1 cellular context compared by ENCODE assay signal in the genomic region with DNA sequence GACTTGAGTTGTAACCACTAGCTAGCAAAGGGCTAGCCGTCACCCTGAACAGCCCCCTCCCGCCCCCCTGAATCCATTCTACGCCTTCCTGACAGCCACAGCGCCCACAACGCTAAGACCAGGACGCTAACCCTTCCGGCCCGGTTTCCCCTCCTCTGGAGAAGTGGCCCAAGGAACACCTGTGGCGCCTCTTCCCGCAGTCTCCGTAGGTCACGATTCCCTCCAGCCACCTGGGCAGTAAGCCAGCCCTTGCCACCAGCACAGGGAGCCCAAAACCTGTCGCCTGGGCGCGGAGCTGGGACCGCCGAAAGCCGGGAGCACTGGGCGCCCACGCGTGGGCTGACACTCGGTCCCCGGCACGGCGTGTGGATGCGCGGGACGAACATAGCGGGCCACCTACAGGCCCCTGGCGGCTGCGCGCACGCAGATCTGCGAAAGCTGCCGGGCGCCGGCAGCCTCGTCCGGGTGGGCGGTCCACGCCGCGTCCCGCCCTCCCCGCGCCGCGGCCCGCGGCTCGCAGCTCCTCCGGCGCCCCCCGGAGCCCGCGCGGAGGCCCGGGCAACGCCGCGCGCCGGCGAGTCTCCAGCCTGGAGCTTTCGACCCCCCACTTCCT.
TF ChIP-seq lines count a peak whose summit lies in the region.

No MANE protein-coding gene starts in this region.

TF ChIP-seq in K562, 482 proteins besides CTCF, POLR2A, EP300 and RAD21 (continued from another document and continues in another):
- TF ChIP-seq ZNF121 (CRISPR knock-in tag; conservative IDR thresholded peaks at IDR 0.05) (peak; percentile 18; the same call in 1 of the 2 replicates), ILF3 (IDR thresholded peaks at IDR 0.05; ENCODE audit: borderline replicate concordance) (no peak), ETV1 (tag; conservative IDR thresholded peaks at IDR 0.05; ENCODE audit: low read depth) (no peak), POLR2AphosphoS2 (IDR thresholded peaks at IDR 0.05; ENCODE audit: low read length) (no peak), NFRKB (IDR thresholded peaks at IDR 0.05; ENCODE audit: low read depth) (no peak), SPI1 (IDR thresholded peaks at IDR 0.05; ENCODE audit: borderline replicate concordance, low read depth, low read length) (no peak), NR2F6 (CRISPR knock-in tag; IDR thresholded peaks at IDR 0.05) (no peak), ZZZ3 (IDR thresholded peaks at IDR 0.05) (no peak), BHLHE40 (IDR thresholded peaks at IDR 0.05; ENCODE audit: low read length) (no peak), GATAD2A (IDR thresholded peaks at IDR 0.05) (peak; percentile 85), GTF2F1 (IDR thresholded peaks at IDR 0.05; ENCODE audit: low read depth, low read length) (no peak), EGR1 (conservative IDR thresholded peaks at IDR 0.05) (peak; percentile 61; the same call in 1 of the 2 replicates), POLR2G (IDR thresholded peaks at IDR 0.05; ENCODE audit: low read depth, low read length) (no peak), EWSR1 (IDR thresholded peaks at IDR 0.05; ENCODE audit: borderline replicate concordance, low read depth, partially characterized antibody) (no peak), KLF16 (IDR thresholded peaks at IDR 0.05) (no peak), CCNT2 (IDR thresholded peaks at IDR 0.05; ENCODE audit: borderline replicate concordance, extremely low read depth, insufficient read length, low read depth, low read length) (peak; percentile 58), PHB (CRISPR knock-in tag; IDR thresholded peaks at IDR 0.05) (no peak), POLR3G (IDR thresholded peaks at IDR 0.05; ENCODE audit: extremely low read depth, insufficient read length, insufficient replicate concordance) (no peak), ZNF41 (CRISPR knock-in tag; conservative IDR thresholded peaks at IDR 0.05) (no peak), KDM2B (CRISPR knock-in tag; IDR thresholded peaks at IDR 0.05) (peak; percentile 85; the same call in 1 of the 2 replicates), ATF1 (CRISPR knock-in tag; IDR thresholded peaks at IDR 0.05) (no peak), ATF1 (tag; IDR thresholded peaks at IDR 0.05) (no peak), TBP (optimal IDR thresholded peaks at IDR 0.05; ENCODE audit: low read depth, low read length) (no peak), SLC30A9 (CRISPR knock-in tag; IDR thresholded peaks at IDR 0.05) (no peak), GTF2A2 (tag; IDR thresholded peaks at IDR 0.05) (no peak), ZNF175 (CRISPR knock-in tag; IDR thresholded peaks at IDR 0.05; ENCODE audit: low read depth) (no peak), ZNF778 (CRISPR knock-in tag; IDR thresholded peaks at IDR 0.05) (no peak), MTA1 (IDR thresholded peaks at IDR 0.05; ENCODE audit: borderline replicate concordance) (no peak), ETS2 (tag; IDR thresholded peaks at IDR 0.05; ENCODE audit: borderline replicate concordance, poor library complexity, severe bottlenecking) (no peak), SMARCC2 (IDR thresholded peaks at IDR 0.05; ENCODE audit: low read depth) (no peak)
- TF ChIP-seq, protein P1, sequence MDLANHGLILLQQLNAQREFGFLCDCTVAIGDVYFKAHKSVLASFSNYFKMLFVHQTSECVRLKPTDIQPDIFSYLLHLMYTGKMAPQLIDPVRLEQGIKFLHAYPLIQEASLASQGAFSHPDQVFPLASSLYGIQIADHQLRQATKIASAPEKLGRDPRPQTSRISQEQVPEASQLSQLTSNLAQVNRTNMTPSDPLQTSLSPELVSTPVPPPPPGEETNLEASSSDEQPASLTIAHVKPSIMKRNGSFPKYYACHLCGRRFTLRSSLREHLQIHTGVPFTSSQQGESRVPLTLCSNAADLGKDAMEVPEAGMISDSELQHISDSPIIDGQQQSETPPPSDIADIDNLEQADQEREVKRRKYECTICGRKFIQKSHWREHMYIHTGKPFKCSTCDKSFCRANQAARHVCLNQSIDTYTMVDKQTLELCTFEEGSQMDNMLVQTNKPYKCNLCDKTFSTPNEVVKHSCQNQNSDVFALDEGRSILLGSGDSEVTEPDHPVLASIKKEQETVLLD (IDR thresholded peaks at IDR 0.05), result no peak
- TF ChIP-seq, protein P2, sequence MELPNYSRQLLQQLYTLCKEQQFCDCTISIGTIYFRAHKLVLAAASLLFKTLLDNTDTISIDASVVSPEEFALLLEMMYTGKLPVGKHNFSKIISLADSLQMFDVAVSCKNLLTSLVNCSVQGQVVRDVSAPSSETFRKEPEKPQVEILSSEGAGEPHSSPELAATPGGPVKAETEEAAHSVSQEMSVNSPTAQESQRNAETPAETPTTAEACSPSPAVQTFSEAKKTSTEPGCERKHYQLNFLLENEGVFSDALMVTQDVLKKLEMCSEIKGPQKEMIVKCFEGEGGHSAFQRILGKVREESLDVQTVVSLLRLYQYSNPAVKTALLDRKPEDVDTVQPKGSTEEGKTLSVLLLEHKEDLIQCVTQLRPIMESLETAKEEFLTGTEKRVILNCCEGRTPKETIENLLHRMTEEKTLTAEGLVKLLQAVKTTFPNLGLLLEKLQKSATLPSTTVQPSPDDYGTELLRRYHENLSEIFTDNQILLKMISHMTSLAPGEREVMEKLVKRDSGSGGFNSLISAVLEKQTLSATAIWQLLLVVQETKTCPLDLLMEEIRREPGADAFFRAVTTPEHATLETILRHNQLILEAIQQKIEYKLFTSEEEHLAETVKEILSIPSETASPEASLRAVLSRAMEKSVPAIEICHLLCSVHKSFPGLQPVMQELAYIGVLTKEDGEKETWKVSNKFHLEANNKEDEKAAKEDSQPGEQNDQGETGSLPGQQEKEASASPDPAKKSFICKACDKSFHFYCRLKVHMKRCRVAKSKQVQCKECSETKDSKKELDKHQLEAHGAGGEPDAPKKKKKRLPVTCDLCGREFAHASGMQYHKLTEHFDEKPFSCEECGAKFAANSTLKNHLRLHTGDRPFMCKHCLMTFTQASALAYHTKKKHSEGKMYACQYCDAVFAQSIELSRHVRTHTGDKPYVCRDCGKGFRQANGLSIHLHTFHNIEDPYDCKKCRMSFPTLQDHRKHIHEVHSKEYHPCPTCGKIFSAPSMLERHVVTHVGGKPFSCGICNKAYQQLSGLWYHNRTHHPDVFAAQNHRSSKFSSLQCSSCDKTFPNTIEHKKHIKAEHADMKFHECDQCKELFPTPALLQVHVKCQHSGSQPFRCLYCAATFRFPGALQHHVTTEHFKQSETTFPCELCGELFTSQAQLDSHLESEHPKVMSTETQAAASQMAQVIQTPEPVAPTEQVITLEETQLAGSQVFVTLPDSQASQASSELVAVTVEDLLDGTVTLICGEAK (IDR thresholded peaks at IDR 0.05), result peak; percentile 51
- TF ChIP-seq, protein P2 (CRISPR knock-in tag; IDR thresholded peaks at IDR 0.05), result no peak
- TF ChIP-seq, protein P3, sequence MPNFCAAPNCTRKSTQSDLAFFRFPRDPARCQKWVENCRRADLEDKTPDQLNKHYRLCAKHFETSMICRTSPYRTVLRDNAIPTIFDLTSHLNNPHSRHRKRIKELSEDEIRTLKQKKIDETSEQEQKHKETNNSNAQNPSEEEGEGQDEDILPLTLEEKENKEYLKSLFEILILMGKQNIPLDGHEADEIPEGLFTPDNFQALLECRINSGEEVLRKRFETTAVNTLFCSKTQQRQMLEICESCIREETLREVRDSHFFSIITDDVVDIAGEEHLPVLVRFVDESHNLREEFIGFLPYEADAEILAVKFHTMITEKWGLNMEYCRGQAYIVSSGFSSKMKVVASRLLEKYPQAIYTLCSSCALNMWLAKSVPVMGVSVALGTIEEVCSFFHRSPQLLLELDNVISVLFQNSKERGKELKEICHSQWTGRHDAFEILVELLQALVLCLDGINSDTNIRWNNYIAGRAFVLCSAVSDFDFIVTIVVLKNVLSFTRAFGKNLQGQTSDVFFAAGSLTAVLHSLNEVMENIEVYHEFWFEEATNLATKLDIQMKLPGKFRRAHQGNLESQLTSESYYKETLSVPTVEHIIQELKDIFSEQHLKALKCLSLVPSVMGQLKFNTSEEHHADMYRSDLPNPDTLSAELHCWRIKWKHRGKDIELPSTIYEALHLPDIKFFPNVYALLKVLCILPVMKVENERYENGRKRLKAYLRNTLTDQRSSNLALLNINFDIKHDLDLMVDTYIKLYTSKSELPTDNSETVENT (CRISPR knock-in tag; IDR thresholded peaks at IDR 0.05), result no peak
- TF ChIP-seq, protein P4, sequence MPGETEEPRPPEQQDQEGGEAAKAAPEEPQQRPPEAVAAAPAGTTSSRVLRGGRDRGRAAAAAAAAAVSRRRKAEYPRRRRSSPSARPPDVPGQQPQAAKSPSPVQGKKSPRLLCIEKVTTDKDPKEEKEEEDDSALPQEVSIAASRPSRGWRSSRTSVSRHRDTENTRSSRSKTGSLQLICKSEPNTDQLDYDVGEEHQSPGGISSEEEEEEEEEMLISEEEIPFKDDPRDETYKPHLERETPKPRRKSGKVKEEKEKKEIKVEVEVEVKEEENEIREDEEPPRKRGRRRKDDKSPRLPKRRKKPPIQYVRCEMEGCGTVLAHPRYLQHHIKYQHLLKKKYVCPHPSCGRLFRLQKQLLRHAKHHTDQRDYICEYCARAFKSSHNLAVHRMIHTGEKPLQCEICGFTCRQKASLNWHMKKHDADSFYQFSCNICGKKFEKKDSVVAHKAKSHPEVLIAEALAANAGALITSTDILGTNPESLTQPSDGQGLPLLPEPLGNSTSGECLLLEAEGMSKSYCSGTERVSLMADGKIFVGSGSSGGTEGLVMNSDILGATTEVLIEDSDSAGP (CRISPR knock-in tag; IDR thresholded peaks at IDR 0.05), result no peak
- TF ChIP-seq, protein P5, sequence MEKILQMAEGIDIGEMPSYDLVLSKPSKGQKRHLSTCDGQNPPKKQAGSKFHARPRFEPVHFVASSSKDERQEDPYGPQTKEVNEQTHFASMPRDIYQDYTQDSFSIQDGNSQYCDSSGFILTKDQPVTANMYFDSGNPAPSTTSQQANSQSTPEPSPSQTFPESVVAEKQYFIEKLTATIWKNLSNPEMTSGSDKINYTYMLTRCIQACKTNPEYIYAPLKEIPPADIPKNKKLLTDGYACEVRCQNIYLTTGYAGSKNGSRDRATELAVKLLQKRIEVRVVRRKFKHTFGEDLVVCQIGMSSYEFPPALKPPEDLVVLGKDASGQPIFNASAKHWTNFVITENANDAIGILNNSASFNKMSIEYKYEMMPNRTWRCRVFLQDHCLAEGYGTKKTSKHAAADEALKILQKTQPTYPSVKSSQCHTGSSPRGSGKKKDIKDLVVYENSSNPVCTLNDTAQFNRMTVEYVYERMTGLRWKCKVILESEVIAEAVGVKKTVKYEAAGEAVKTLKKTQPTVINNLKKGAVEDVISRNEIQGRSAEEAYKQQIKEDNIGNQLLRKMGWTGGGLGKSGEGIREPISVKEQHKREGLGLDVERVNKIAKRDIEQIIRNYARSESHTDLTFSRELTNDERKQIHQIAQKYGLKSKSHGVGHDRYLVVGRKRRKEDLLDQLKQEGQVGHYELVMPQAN (IDR thresholded peaks at IDR 0.05; ENCODE audit: borderline replicate concordance), result no peak
- TF ChIP-seq, protein P6, sequence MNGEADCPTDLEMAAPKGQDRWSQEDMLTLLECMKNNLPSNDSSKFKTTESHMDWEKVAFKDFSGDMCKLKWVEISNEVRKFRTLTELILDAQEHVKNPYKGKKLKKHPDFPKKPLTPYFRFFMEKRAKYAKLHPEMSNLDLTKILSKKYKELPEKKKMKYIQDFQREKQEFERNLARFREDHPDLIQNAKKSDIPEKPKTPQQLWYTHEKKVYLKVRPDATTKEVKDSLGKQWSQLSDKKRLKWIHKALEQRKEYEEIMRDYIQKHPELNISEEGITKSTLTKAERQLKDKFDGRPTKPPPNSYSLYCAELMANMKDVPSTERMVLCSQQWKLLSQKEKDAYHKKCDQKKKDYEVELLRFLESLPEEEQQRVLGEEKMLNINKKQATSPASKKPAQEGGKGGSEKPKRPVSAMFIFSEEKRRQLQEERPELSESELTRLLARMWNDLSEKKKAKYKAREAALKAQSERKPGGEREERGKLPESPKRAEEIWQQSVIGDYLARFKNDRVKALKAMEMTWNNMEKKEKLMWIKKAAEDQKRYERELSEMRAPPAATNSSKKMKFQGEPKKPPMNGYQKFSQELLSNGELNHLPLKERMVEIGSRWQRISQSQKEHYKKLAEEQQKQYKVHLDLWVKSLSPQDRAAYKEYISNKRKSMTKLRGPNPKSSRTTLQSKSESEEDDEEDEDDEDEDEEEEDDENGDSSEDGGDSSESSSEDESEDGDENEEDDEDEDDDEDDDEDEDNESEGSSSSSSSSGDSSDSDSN (IDR thresholded peaks at IDR 0.05; ENCODE audit: borderline replicate concordance in 1 of 2, low read depth in 2 of 2, low read length in 2 of 2), result no peak; a peak in 1 of 4 replicates
- TF ChIP-seq, protein P7, sequence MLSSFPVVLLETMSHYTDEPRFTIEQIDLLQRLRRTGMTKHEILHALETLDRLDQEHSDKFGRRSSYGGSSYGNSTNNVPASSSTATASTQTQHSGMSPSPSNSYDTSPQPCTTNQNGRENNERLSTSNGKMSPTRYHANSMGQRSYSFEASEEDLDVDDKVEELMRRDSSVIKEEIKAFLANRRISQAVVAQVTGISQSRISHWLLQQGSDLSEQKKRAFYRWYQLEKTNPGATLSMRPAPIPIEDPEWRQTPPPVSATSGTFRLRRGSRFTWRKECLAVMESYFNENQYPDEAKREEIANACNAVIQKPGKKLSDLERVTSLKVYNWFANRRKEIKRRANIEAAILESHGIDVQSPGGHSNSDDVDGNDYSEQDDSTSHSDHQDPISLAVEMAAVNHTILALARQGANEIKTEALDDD (IDR thresholded peaks at IDR 0.05), result no peak
